Comparison of ENCODE assay signal across 2 cellular contexts in genomic region chr4:185221491-185221890, GRCh38.
TF ChIP-seq lines count a peak whose summit lies in the region.

No MANE protein-coding gene starts in this region.

TF ChIP-seq in IMR-90, 13 proteins besides CTCF, POLR2A, EP300 and RAD21 (continued from another document):
- no peak for TF ChIP-seq MXI1 (IDR thresholded peaks at IDR 0.05; ENCODE audit: borderline replicate concordance, low read depth, low read length)

TF ChIP-seq in SK-N-SH treated with all-trans-retinoic acid at 6 μM for 48 hours, 23 proteins besides CTCF, POLR2A, EP300 and RAD21:
- TF ChIP-seq PATZ1 (CRISPR knock-in tag; IDR thresholded peaks at IDR 0.05; ENCODE audit: borderline replicate concordance) = no peak
- TF ChIP-seq PPARA (CRISPR knock-in tag; IDR thresholded peaks at IDR 0.05; ENCODE audit: borderline replicate concordance) = no peak
- TF ChIP-seq TOX (CRISPR knock-in tag; IDR thresholded peaks at IDR 0.05; ENCODE audit: borderline replicate concordance) = no peak
- TF ChIP-seq ESRRG (CRISPR knock-in tag; IDR thresholded peaks at IDR 0.05) = no peak
- no peak for TF ChIP-seq CSRNP3 (CRISPR knock-in tag; IDR thresholded peaks at IDR 0.05)
- no peak for TF ChIP-seq ZNF70 (CRISPR knock-in tag; IDR thresholded peaks at IDR 0.05)
- TF ChIP-seq TSHZ2 (CRISPR knock-in tag; IDR thresholded peaks at IDR 0.05) = no peak
- TF ChIP-seq ZC3H10 (CRISPR knock-in tag; IDR thresholded peaks at IDR 0.05) = no peak
- no peak for TF ChIP-seq POU6F1 (CRISPR knock-in tag; IDR thresholded peaks at IDR 0.05; ENCODE audit: borderline replicate concordance, low read depth)
- TF ChIP-seq ZFP3 (CRISPR knock-in tag; IDR thresholded peaks at IDR 0.05) = no peak
- TF ChIP-seq ZFP30 (CRISPR knock-in tag; IDR thresholded peaks at IDR 0.05) = no peak
- TF ChIP-seq OSR1 (CRISPR knock-in tag; IDR thresholded peaks at IDR 0.05) = no peak
- TF ChIP-seq CSDC2 (CRISPR knock-in tag; IDR thresholded peaks at IDR 0.05) = no peak
- TF ChIP-seq TCF4 (CRISPR knock-in tag; IDR thresholded peaks at IDR 0.05; ENCODE audit: borderline replicate concordance) = no peak
- no peak for TF ChIP-seq ZNF565 (CRISPR knock-in tag; conservative IDR thresholded peaks at IDR 0.05; ENCODE audit: low read depth)
- TF ChIP-seq ZNF8 (CRISPR knock-in tag; IDR thresholded peaks at IDR 0.05) = no peak
- no peak for TF ChIP-seq SNAI2 (CRISPR knock-in tag; IDR thresholded peaks at IDR 0.05)
TF ChIP-seq in SK-N-SH treated with all-trans-retinoic acid at 6 μM for 48 hours: peak in this region for 0.
